Comparison of ENCODE assay signal across 14 cellular contexts in genomic region chr13:113408562-113408961, GRCh38. TPM values are rescaled to one million over a fixed set of nuclear protein-coding genes. Genes with fewer than 3 reads are reported as not detected.
"Had no signal": no experiment of that assay in that cellular context is flagged by ENCODE, and none has a peak within 500 bp of the region (broad histone marks: within the 10 kb centered on the region; RNA-seq: fewer than 3 reads in every experiment).

No MANE protein-coding gene starts in this region.

- H3K27me3 ChIP-seq: right lobe of liver had no signal

- H3K4me1 ChIP-seq: prostate gland, right lobe of liver had no signal

- H3K27ac ChIP-seq: epithelial cell of prostate, prostate gland, right lobe of liver, transverse colon had no signal

- H3K36me3 ChIP-seq: prostate gland, right lobe of liver, transverse colon had no signal

- ATAC-seq: activated naive CD8-positive, alpha-beta T cell treated with anti-CD3 and anti-CD28 coated beads, Interleukin-2, amount 50 U/mL, for 24 hours; effector memory CD8-positive, alpha-beta T cell; left lobe of liver; naive thymus-derived CD8-positive, alpha-beta T cell; right lobe of liver; stimulated activated memory B cell treated with anti-CD40 and anti-IgM and Interleukin-4, amounts not matched to agents 10 μg/mL and 1 μg/mL and 100 μg/mL, for 72 hours had no signal

- H3K9me3 ChIP-seq: prostate gland, right lobe of liver, transverse colon had no signal

- DNase-seq: activated CD4-positive, alpha-beta T cell treated with anti-CD3 and anti-CD28 coated beads, Interleukin-2, amount 10 ng/mL, durations not matched to agents 7 days and 5 days; activated naive CD8-positive, alpha-beta T cell treated with anti-CD3 and anti-CD28 coated beads, Interleukin-2, amount 50 U/mL, for 24 hours; cerebellar nuclear complex; dermis blood vessel endothelial cell; effector memory CD8-positive, alpha-beta T cell; naive thymus-derived CD8-positive, alpha-beta T cell; transverse colon had no signal

- H3K4me3 ChIP-seq: prostate gland, right lobe of liver, transverse colon had no signal

RNA-seq across cellular contexts. Expression of gene GRTP1, which starts 44.6 kb away (rescaled TPM):
- total RNA-seq: activated CD8-positive, alpha-beta memory T cell treated with anti-CD3 and anti-CD28 coated beads for 36 hours; activated T-helper 1 cell treated with anti-CD3 and anti-CD28 coated beads, Interleukin-12 subunit alpha, Interleukin-12 subunit beta, Interleukin-2, Interleukin-4 antibody, amounts not matched to agents 30 ng/mL and 10 ng/mL and 1 ng/mL, durations not matched to agents 14 hours and 24 hours and 36 hours; naive thymus-derived CD8-positive, alpha-beta T cell had no signal
